In the genomic region with DNA sequence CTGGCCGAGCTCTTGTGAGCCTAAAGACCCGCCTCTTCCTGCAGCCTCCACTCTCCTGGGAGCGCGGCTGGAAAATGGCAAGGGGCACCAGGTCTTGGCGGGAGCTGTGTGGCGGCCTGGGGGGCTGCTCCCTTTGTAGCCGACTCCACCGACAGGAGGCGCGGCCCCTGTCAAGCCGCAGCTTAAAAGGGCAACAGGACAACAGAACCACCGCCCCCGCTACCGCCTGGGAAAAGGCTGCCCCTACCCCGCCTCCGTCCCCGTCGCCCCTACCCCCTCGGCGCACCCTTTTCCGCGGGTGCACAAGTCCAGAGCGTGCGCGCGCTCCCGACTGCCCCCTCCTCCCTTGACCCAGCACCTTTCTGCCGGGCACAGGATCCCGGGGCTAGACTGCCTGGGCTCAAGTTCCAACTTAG, we compare ENCODE assay signal across 1 cellular context.
TF ChIP-seq lines count a peak whose summit lies in the region.

No MANE protein-coding gene starts in this region.

TF ChIP-seq in HepG2, 621 proteins besides CTCF, POLR2A, EP300 and RAD21 (continued from another document):
- TF ChIP-seq SAP130 (CRISPR knock-in tag; IDR thresholded peaks at IDR 0.05; ENCODE audit: low read depth) (peak; percentile 54; the same call in 1 of the 2 replicates), RXRA (CRISPR knock-in tag; IDR thresholded peaks at IDR 0.05) (0 out of 2 replicates have a peak, but pooled peaks have one; percentile 34), GABPB1 (CRISPR knock-in tag; IDR thresholded peaks at IDR 0.05) (peak; percentile 34; the same call in 1 of the 2 replicates), ZNF777 (CRISPR knock-in tag; IDR thresholded peaks at IDR 0.05) (0 out of 2 replicates have a peak, but pooled peaks have one; percentile 38)
- TF ChIP-seq, protein P1, sequence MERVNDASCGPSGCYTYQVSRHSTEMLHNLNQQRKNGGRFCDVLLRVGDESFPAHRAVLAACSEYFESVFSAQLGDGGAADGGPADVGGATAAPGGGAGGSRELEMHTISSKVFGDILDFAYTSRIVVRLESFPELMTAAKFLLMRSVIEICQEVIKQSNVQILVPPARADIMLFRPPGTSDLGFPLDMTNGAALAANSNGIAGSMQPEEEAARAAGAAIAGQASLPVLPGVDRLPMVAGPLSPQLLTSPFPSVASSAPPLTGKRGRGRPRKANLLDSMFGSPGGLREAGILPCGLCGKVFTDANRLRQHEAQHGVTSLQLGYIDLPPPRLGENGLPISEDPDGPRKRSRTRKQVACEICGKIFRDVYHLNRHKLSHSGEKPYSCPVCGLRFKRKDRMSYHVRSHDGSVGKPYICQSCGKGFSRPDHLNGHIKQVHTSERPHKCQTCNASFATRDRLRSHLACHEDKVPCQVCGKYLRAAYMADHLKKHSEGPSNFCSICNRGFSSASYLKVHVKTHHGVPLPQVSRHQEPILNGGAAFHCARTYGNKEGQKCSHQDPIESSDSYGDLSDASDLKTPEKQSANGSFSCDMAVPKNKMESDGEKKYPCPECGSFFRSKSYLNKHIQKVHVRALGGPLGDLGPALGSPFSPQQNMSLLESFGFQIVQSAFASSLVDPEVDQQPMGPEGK (CRISPR knock-in tag; IDR thresholded peaks at IDR 0.05): peak; percentile 86
- TF ChIP-seq, protein P2, sequence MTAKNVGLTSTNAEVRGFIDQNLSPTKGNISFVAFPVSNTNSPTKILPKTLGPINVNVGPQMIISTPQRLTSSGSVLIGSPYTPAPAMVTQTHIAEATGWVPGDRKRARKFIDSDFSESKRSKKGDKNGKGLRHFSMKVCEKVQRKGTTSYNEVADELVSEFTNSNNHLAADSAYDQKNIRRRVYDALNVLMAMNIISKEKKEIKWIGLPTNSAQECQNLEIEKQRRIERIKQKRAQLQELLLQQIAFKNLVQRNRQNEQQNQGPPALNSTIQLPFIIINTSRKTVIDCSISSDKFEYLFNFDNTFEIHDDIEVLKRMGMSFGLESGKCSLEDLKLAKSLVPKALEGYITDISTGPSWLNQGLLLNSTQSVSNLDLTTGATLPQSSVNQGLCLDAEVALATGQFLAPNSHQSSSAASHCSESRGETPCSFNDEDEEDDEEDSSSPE (CRISPR knock-in tag; IDR thresholded peaks at IDR 0.05): peak; percentile 56
TF ChIP-seq in HepG2: peak in this region for 17; not testable (repeated sequence) for 604.
